ENCODE assay signal across 11 cellular contexts in the genomic region with DNA sequence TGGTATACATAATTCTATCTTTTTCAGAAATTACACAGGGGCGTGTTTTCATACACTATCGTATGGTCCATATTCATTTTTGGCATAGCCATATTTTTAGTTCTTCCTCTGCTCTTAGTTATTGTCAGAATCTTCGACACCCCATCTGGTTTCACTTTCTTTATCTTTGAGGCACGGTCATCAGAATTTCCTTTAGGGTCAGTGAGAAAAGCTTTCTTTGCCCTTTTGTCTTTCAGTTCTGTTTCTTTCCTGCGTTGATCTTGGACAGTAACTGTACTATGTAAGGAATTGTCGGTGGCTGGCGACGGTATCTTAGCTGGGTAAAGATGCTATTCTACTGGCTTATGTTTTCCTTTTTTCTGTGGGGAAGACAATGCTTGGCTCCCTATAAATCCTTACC. TPM values are rescaled to one million over a fixed set of nuclear protein-coding genes. Genes with fewer than 3 reads are reported as not detected.
DNase-seq lines count a peak whose midpoint lies in the region; ATAC-seq and TF ChIP-seq lines count a peak whose summit lies in the region.
"Had no signal": no experiment of that assay in that cellular context is flagged by ENCODE, and none has a peak within 500 bp of the region (broad histone marks: within the 10 kb centered on the region; RNA-seq: fewer than 3 reads in every experiment).

No MANE protein-coding gene starts in this region.

- peak overlapping the region; percentile 6; the same call in 1 of the 2 replicates for H3K4me2 ChIP-seq in PC-9

- H3K4me1 Mint-ChIP-seq in type B pancreatic cell (ENCODE audit: unreplicated experiment), result no peaks in the 10 kb centered on the region
- H3K4me1 Mint-ChIP-seq: nephron had no signal

- no peaks in the 10 kb centered on the region for H3K79me2 ChIP-seq in PC-9 (ENCODE audit: low read depth)

- no peaks in the 10 kb centered on the region; the same call in 1 of the 2 replicates for H3F3A ChIP-seq in PC-9 (ENCODE audit: insufficient read depth, low read depth)

- H3K27me3 ChIP-seq in right cardiac atrium (ENCODE audit: control insufficient read depth, insufficient read depth) (no peaks in the 10 kb centered on the region), PC-9 (ENCODE audit: insufficient read depth, low read depth) (peaks cover 5% of the 10 kb centered on the region)

- H3K27me3 Mint-ChIP-seq in type B pancreatic cell, result no peaks in the 10 kb centered on the region

- H3K27ac ChIP-seq in right cardiac atrium (ENCODE audit: low read length), result no peak overlapping the region
- no peak overlapping the region for H3K27ac ChIP-seq in PC-9
- H3K27ac ChIP-seq: gastroesophageal sphincter had no signal

- H3K36me3 Mint-ChIP-seq in type B pancreatic cell, result no peaks in the 10 kb centered on the region

- POLR2A ChIA-PET in PC-9 (lab: Charles Lee; ENCODE audit: unreplicated experiment), result no interaction called here

- no peaks in the 10 kb centered on the region for H3K9me2 ChIP-seq in PC-9 (ENCODE audit: insufficient read depth)

- no peak overlapping the region for H3K4me3 Mint-ChIP-seq in type B pancreatic cell
- H3K4me3 Mint-ChIP-seq: nephron had no signal

- H4K20me1 ChIP-seq in PC-9 (ENCODE audit: insufficient read depth), result no peaks in the 10 kb centered on the region

- BruUV-seq in PC-9 (replicated peaks; lab: Mats Ljungman, UMichigan), result no TSS peak

- peak overlapping the region; percentile 23 for H3K4me3 ChIP-seq in right cardiac atrium (ENCODE audit: low read length)
- no peak overlapping the region for H3K4me3 ChIP-seq in PC-9

- H2AFZ ChIP-seq in PC-9, result no peak overlapping the region

- H3K36me3 ChIP-seq in PC-9 (ENCODE audit: low read depth), result no peaks in the 10 kb centered on the region
- H3K36me3 ChIP-seq: gastroesophageal sphincter had no signal

- H3K9me3 Mint-ChIP-seq in type B pancreatic cell, result peaks cover 5% of the 10 kb centered on the region

- H3K4me1 ChIP-seq in right cardiac atrium (ENCODE audit: control insufficient read depth, insufficient read depth, low read length) (peaks cover 4% of the 10 kb centered on the region), PC-9 (replicated peaks; ENCODE audit: insufficient read depth) (no peaks in the 10 kb centered on the region)
- H3K4me1 ChIP-seq: gastroesophageal sphincter had no signal

- intact Hi-C loops in right cardiac atrium (cut with DNase I) (no loop called here), left cardiac atrium (cut with DNase I) (no loop called here), PC-9 (cut with micrococcal nuclease; ENCODE audit: unreplicated experiment) (no loop called here)

- 36% methylated on average over 8 of the region's 8 CpGs for WGBS in right cardiac atrium

- H3K9me3 ChIP-seq in right cardiac atrium (ENCODE audit: control insufficient read depth, low read length) (no peaks in the 10 kb centered on the region), PC-9 (ENCODE audit: insufficient read depth, low read depth) (no peaks in the 10 kb centered on the region)
- H3K9me3 ChIP-seq: gastroesophageal sphincter had no signal

- DNase-seq in right cardiac atrium (no peak), left cardiac atrium (no peak), PC-9 (no peak), globus pallidus (ENCODE audit: low spot score) (peak; percentile 8), type B pancreatic cell (ENCODE audit: extremely low spot score, unreplicated experiment) (no peak), GM03348 (ENCODE audit: low spot score) (no peak), occipital lobe (lab: John Stamatoyannopoulos, UW) (no peak)
- DNase-seq: COR-L47 had no signal

- CTCF ChIA-PET in PC-9 (lab: Charles Lee), result no interaction called here

- TF ChIP-seq CTCF in PC-9 (conservative IDR thresholded peaks at IDR 0.05), result no peak
- TF ChIP-seq CTCF in type B pancreatic cell (conservative IDR thresholded peaks at IDR 0.05), result no peak

- no peak overlapping the region for H3K27ac Mint-ChIP-seq in type B pancreatic cell
- H3K27ac Mint-ChIP-seq: nephron had no signal

- ATAC-seq in right cardiac atrium, result no peak
- ATAC-seq in left cardiac atrium, result no peak
- no peak for ATAC-seq in HG03354 (IDR thresholded peaks at IDR 0.05; ENCODE audit: poor library complexity, severe bottlenecking, unreplicated experiment)
- ATAC-seq: gastroesophageal sphincter had no signal

RNA-seq across cellular contexts. Expression of gene KIR2DL4, which starts 10.6 kb away (rescaled TPM):
- not detected for total RNA-seq in right cardiac atrium
- 0.07 TPM for polyA plus RNA-seq in right cardiac atrium
- total RNA-seq in left cardiac atrium, result not detected
- total RNA-seq in PC-9 (2021), result not detected in 2 replicates
- not detected in 2 replicates for total RNA-seq in type B pancreatic cell (ENCODE audit: low replicate concordance)
- not detected for total RNA-seq in occipital lobe
- total RNA-seq: gastroesophageal sphincter had no signal

RNA-seq across cellular contexts. Expression of gene KIR2DL1, which starts 23.2 kb away (rescaled TPM):
- total RNA-seq in right cardiac atrium (not detected), left cardiac atrium (not detected), PC-9 (2021) (not detected in 2 replicates), type B pancreatic cell (ENCODE audit: low replicate concordance) (not detected in 2 replicates), occipital lobe (not detected)
- 0.11 TPM for polyA plus RNA-seq in right cardiac atrium
- total RNA-seq: gastroesophageal sphincter had no signal

RNA-seq across cellular contexts. Expression of gene KIR3DL1, which starts 23.5 kb away (rescaled TPM):
- not detected for total RNA-seq in right cardiac atrium
- 0.05 TPM for polyA plus RNA-seq in right cardiac atrium
- not detected for total RNA-seq in left cardiac atrium
- total RNA-seq in PC-9 (2021), result not detected in 2 replicates
- not detected in 2 replicates for total RNA-seq in type B pancreatic cell (ENCODE audit: low replicate concordance)
- not detected for total RNA-seq in occipital lobe

RNA-seq across cellular contexts. Expression of gene KIR2DS4, which starts 39.7 kb away (rescaled TPM):
- total RNA-seq in right cardiac atrium, result under 1 TPM in 1 of 4 donors, not detected in 3; 0.23 TPM
- 0.14 TPM for polyA plus RNA-seq in right cardiac atrium
- not detected for total RNA-seq in left cardiac atrium
- not detected in 2 replicates for total RNA-seq in PC-9 (2021)
- not detected in 2 replicates for total RNA-seq in type B pancreatic cell (ENCODE audit: low replicate concordance)
- not detected for total RNA-seq in occipital lobe
- total RNA-seq: gastroesophageal sphincter had no signal

RNA-seq across cellular contexts. Expression of gene KIR2DL3, which starts 54.5 kb away (rescaled TPM):
- not detected for total RNA-seq in right cardiac atrium
- 0.07 TPM for polyA plus RNA-seq in right cardiac atrium
- not detected for total RNA-seq in left cardiac atrium
- total RNA-seq in PC-9 (2021), result not detected in 2 replicates
- not detected in 2 replicates for total RNA-seq in type B pancreatic cell (ENCODE audit: low replicate concordance)
- not detected for total RNA-seq in occipital lobe
